ENCODE assay signal across 9 cellular contexts in genomic region chr2:39620067-39620466, GRCh38. TPM values are rescaled to one million over a fixed set of nuclear protein-coding genes. Genes with fewer than 3 reads are reported as not detected.
DNase-seq lines count a peak whose midpoint lies in the region; ATAC-seq, FAIRE-seq and TF ChIP-seq lines count a peak whose summit lies in the region.
"Had no signal": no experiment of that assay in that cellular context is flagged by ENCODE, and none has a peak within 500 bp of the region (broad histone marks: within the 10 kb centered on the region; RNA-seq: fewer than 3 reads in every experiment).

No MANE protein-coding gene starts in this region.

- in situ Hi-C loops in HepG2 (cut with HindIII; ENCODE audit: extremely low pct_ligation_motif_present, low pct_unique_long_range_greater_than_20kb) = no loop called here

- no peak overlapping the region for H2AFZ ChIP-seq in HepG2 (ENCODE audit: low read length)

- peak; percentile 90 to 91 for DNase-seq in AML-193 (lab: John Stamatoyannopoulos, UW)
- peak; percentile 68 to 90 (median 88) for DNase-seq in adrenal gland
- DNase-seq in HepG2 (ENCODE audit: low spot score) = peak; percentile 17
- DNase-seq in nephron progenitor cell = no peak
- DNase-seq in effector CD4-positive, alpha-beta T cell = no peak
- DNase-seq in NCI-H510A (lab: John Stamatoyannopoulos, UW) = no peak

- TF ChIP-seq POLR2A in adrenal gland (IDR thresholded peaks at IDR 0.05) = no peak
- TF ChIP-seq POLR2A in HepG2 (IDR thresholded peaks at IDR 0.05; ENCODE audit: insufficient read depth in 1 of 2, low read depth in 2 of 2, low read length in 2 of 2) = no peak

- H3K79me2 ChIP-seq in HepG2 (ENCODE audit: insufficient read depth, low read length) = no peaks in the 10 kb centered on the region

- no peaks in the 10 kb centered on the region for H3K36me3 Mint-ChIP-seq in nephron progenitor cell (ENCODE audit: low read depth)

- peak overlapping the region in 1 of 4 donors; percentile 34 for H3K4me3 ChIP-seq in adrenal gland
- no peak overlapping the region for H3K4me3 ChIP-seq in HepG2 (replicated peaks in 1 of 3; ENCODE audit: insufficient read depth in 1 of 3, low read depth in 2 of 3, low read length in 3 of 3)

- no peaks in the 10 kb centered on the region for H3K9me3 Mint-ChIP-seq in nephron progenitor cell
- H3K9me3 Mint-ChIP-seq: stimulated activated naive CD8-positive, alpha-beta T cell treated with anti-CD3 and anti-CD28 coated beads, Interleukin-15, amount 100 ng/mL, for 72 hours had no signal

- POLR2A ChIA-PET in HepG2 (lab: Yijun Ruan, JAX) = no interaction called here

- H3K4me1 ChIP-seq in adrenal gland (replicated peaks in 1 of 2) (peaks cover 17 to 21% of the 10 kb centered on the region in 2 donors), HepG2 (ENCODE audit: insufficient read depth, low read length) (peaks cover 24% of the 10 kb centered on the region)

- no peak overlapping the region for H3K4me2 ChIP-seq in HepG2 (ENCODE audit: low read depth, low read length)

- TF ChIP-seq EP300 in Ishikawa (IDR thresholded peaks at IDR 0.05; ENCODE audit: borderline replicate concordance) (no peak), HepG2 (IDR thresholded peaks at IDR 0.05; ENCODE audit: low read depth in 2 of 2, low read length in 2 of 2) (no peak), HepG2 (CRISPR knock-in tag; IDR thresholded peaks at IDR 0.05; ENCODE audit: borderline replicate concordance) (no peak)

- FAIRE-seq in HepG2 (lab: Jason Lieb, UNC) = peak; percentile 12

- no peak overlapping the region for H3K4me3 Mint-ChIP-seq in nephron progenitor cell
- H3K4me3 Mint-ChIP-seq: stimulated activated naive CD8-positive, alpha-beta T cell treated with anti-CD3 and anti-CD28 coated beads, Interleukin-15, amount 100 ng/mL, for 72 hours had no signal

- ATAC-seq in HepG2 (no peak), esophagus mucosa (no peak)
- ATAC-seq: stimulated activated naive CD8-positive, alpha-beta T cell treated with anti-CD3 and anti-CD28 coated beads, Interleukin-15, amount 100 ng/mL, for 72 hours had no signal

- intact Hi-C loops in adrenal gland (cut with DNase I) (no loop called here), HepG2 (cut with micrococcal nuclease; ENCODE audit: unreplicated experiment) (no loop called here)

- H3K9ac ChIP-seq in HepG2 (ENCODE audit: insufficient read depth, low read depth, low read length) = no peak overlapping the region

- H3K27ac ChIP-seq in adrenal gland = no peak overlapping the region
- H3K27ac ChIP-seq in HepG2 (ENCODE audit: extremely low read length, insufficient read depth, low read length) = no peak overlapping the region

- H3K27ac Mint-ChIP-seq in nephron progenitor cell = no peak overlapping the region

- TF ChIP-seq CTCF in adrenal gland (IDR thresholded peaks at IDR 0.05) (no peak), HepG2 (CRISPR knock-in tag; IDR thresholded peaks at IDR 0.05) (no peak), nephron progenitor cell (IDR thresholded peaks at IDR 0.05) (no peak)

- H3K9me3 ChIP-seq in adrenal gland (replicated peaks in 1 of 3) (no peaks in the 10 kb centered on the region), HepG2 (ENCODE audit: low read length) (no peaks in the 10 kb centered on the region)

- peaks cover 9% of the 10 kb centered on the region for H3K27me3 Mint-ChIP-seq in nephron progenitor cell (ENCODE audit: low read depth, poor library complexity)

- BruUV-seq in HepG2 (replicated peaks; lab: Mats Ljungman, UMichigan) = no TSS peak

- WGBS in adrenal gland, 4 donors = 6 to 14% (median 9%) methylated on average over 6 of the region's 6 CpGs
- 26% methylated on average over 6 of the region's 6 CpGs for whole genome bisulfite sequencing in HepG2 (ENCODE audit: low lambda C conversion rate)

- no peaks in the 10 kb centered on the region for H3K36me3 ChIP-seq in adrenal gland (replicated peaks in 1 of 2)
- no peaks in the 10 kb centered on the region for H3K36me3 ChIP-seq in HepG2 (replicated peaks in 1 of 2; ENCODE audit: control insufficient read depth in 1 of 2, insufficient read depth in 2 of 2, low read length in 2 of 2)

- H3K4me1 Mint-ChIP-seq in nephron progenitor cell = no peaks in the 10 kb centered on the region

- H4K20me1 ChIP-seq in HepG2 (ENCODE audit: insufficient read depth, low read length) = no peaks in the 10 kb centered on the region

- CTCF ChIA-PET in HepG2 (lab: Yijun Ruan, JAX; ENCODE audit: low intra/inter-chr PET ratio, low total read pairs) = no interaction called here

- H3K27me3 ChIP-seq in adrenal gland (no peaks in the 10 kb centered on the region), HepG2 (ENCODE audit: control insufficient read depth in 1 of 2, insufficient read depth in 2 of 2, low read length in 2 of 2) (peaks cover 0 to 14% of the 10 kb centered on the region in 2 experiments; a peak in 2 of 5 replicates)

- TF ChIP-seq RAD21 in Ishikawa (IDR thresholded peaks at IDR 0.05; ENCODE audit: low read depth) = no peak
- TF ChIP-seq RAD21 in HepG2 (CRISPR knock-in tag; IDR thresholded peaks at IDR 0.05) = no peak

TF ChIP-seq in Ishikawa, 13 proteins besides CTCF, POLR2A, EP300 and RAD21:
- TF ChIP-seq CEBPB (IDR thresholded peaks at IDR 0.05) (no peak), NFIC (IDR thresholded peaks at IDR 0.05) (peak; percentile 72), TEAD4 (IDR thresholded peaks at IDR 0.05) (no peak)

TF ChIP-seq in HepG2, 621 proteins besides CTCF, POLR2A, EP300 and RAD21:
- TF ChIP-seq SIN3B (IDR thresholded peaks at IDR 0.05; ENCODE audit: low read length) = no peak
- no peak for TF ChIP-seq IRX3 (CRISPR knock-in tag; IDR thresholded peaks at IDR 0.05; ENCODE audit: borderline replicate concordance, low read depth)
- no peak for TF ChIP-seq ZNF136 (CRISPR knock-in tag; IDR thresholded peaks at IDR 0.05; ENCODE audit: low read depth)

RNA-seq across cellular contexts. Expression of gene TMEM178A, which starts 45.6 kb away (rescaled TPM):
- total RNA-seq in adrenal gland = 1 to 10 TPM in 5 of 8 donors, under 1 TPM in 2, not detected in 1; 0.35 to 7.5 (median 2.2) TPM
- polyA plus RNA-seq in adrenal gland = 10 to 100 TPM in 2 of 3 donors, under 1 TPM in 1; 0.93 to 46.4 (median 13.2) TPM
- 0.38 TPM in 1 of 2 replicates, not detected in the other for total RNA-seq in HepG2 (2016; rRNA removed; fragmentation: Illumina TruSeq; extraction: Trizol)
- not detected in 2 replicates for total RNA-seq in HepG2 (2016; cell fraction: cytosol; rRNA removed; fragmentation: Illumina TruSeq; extraction: Trizol; ENCODE audit: low read depth)
- total RNA-seq in HepG2 (2016; cell fraction: insoluble cytoplasmic fraction; rRNA removed; fragmentation: Illumina TruSeq; extraction: Trizol) = 0.15 and 0.19 TPM in 2 replicates
- total RNA-seq in HepG2 (2016; cell fraction: membrane; rRNA removed; fragmentation: Illumina TruSeq; extraction: Trizol) = 0.17 TPM in 1 of 2 replicates, not detected in the other
- 0.50 TPM in 1 of 2 replicates, not detected in the other for total RNA-seq in HepG2 (2016; cell fraction: nucleus; rRNA removed; fragmentation: Illumina TruSeq; extraction: Trizol)
- 3.3 and 3.8 TPM in 2 replicates for polyA plus RNA-seq in HepG2 (2011; rRNA removed)
- 1.6 and 1.7 TPM in 2 replicates for polyA plus RNA-seq in HepG2 (2011; cell fraction: cytosol; rRNA removed)
- 21.5 and 25.6 TPM in 2 replicates for polyA plus RNA-seq in HepG2 (2011; cell fraction: nucleus; rRNA removed)
- 5.7 and 7.4 TPM in 2 replicates for polyA plus RNA-seq in HepG2 (2012)
- polyA plus RNA-seq in HepG2 (2016; cell fraction: cytosol; fragmentation: Illumina TruSeq; extraction: Trizol; ENCODE audit: low read depth) = not detected in 2 replicates
- polyA plus RNA-seq in HepG2 (2016; cell fraction: insoluble cytoplasmic fraction; fragmentation: Illumina TruSeq; extraction: Trizol; ENCODE audit: low read depth) = 0.28 TPM in 1 of 2 replicates, not detected in the other
- polyA plus RNA-seq in HepG2 (2016; cell fraction: membrane; fragmentation: Illumina TruSeq; extraction: Trizol; ENCODE audit: low read depth) = 0.09 and 0.35 TPM in 2 replicates
- polyA plus RNA-seq in HepG2 (2016; cell fraction: nucleus; fragmentation: Illumina TruSeq; extraction: Trizol; ENCODE audit: insufficient read depth, low read depth) = 1.4 and 1.9 TPM in 2 replicates
- 1.8 TPM in 1 of 2 replicates, not detected in the other for polyA minus RNA-seq in HepG2 (2011; rRNA and poly(A)+ RNA removed; ENCODE audit: low replicate concordance)
- 0.59 and 0.88 TPM in 2 replicates for polyA minus RNA-seq in HepG2 (2011; cell fraction: cytosol; rRNA and poly(A)+ RNA removed)
- polyA minus RNA-seq in HepG2 (2011; cell fraction: nucleus; rRNA and poly(A)+ RNA removed) = 2.5 and 3.3 TPM in 2 replicates
- total RNA-seq in esophagus mucosa = 0.40 TPM

Comparison
In these comparisons a context has a peak if more than half of its experiments do, and no peak if none do; other contexts are left out.
1. DNase-seq: peak in AML-193 (2 of 2), adrenal gland (7 of 7) and HepG2 (single experiment); none in nephron progenitor cell (single experiment), effector CD4-positive, alpha-beta T cell (single experiment) and NCI-H510A (single experiment).